In genomic region chr6:63928613-63929012, GRCh38 we compare ENCODE assay signal across 23 cellular contexts.
"Had no signal": no experiment of that assay in that cellular context is flagged by ENCODE, and none has a peak within 500 bp of the region (broad histone marks: within the 10 kb centered on the region; RNA-seq: fewer than 3 reads in every experiment).

No MANE protein-coding gene starts in this region.

- H3K36me3 Mint-ChIP-seq: memory B cell; mesothelial cell of epicardium; naive B cell; stimulated activated naive B cell treated with anti-CD40 and anti-IgM and Interleukin-4, amounts not matched to agents 10 μg/mL and 1 μg/mL and 100 μg/mL, for 72 hours had no signal

- H3K4me3 Mint-ChIP-seq: dendritic cell treated with granulocyte-macrophage colony-stimulating factor and Interleukin-4, amounts not matched to agents 40 ng/mL and 50 ng/mL, for 4 days; effector memory CD8-positive, alpha-beta T cell; memory B cell; mesothelial cell of epicardium; naive B cell; nephron; stimulated activated naive B cell treated with anti-CD40 and anti-IgM and Interleukin-4, amounts not matched to agents 10 μg/mL and 1 μg/mL and 100 μg/mL, for 72 hours; stimulated activated naive CD8-positive, alpha-beta T cell treated with anti-CD3 and anti-CD28 coated beads, Interleukin-15, Interleukin-2, amounts not matched to agents 100 ng/mL and 50 ng/mL, for 24 hours had no signal

- H3K27ac Mint-ChIP-seq: dendritic cell treated with granulocyte-macrophage colony-stimulating factor and Interleukin-4, amounts not matched to agents 40 ng/mL and 50 ng/mL, for 4 days; effector memory CD8-positive, alpha-beta T cell; memory B cell; mesothelial cell of epicardium; naive B cell; nephron; stimulated activated naive B cell treated with anti-CD40 and anti-IgM and Interleukin-4, amounts not matched to agents 10 μg/mL and 1 μg/mL and 100 μg/mL, for 72 hours; stimulated activated naive CD8-positive, alpha-beta T cell treated with anti-CD3 and anti-CD28 coated beads, Interleukin-15, Interleukin-2, amounts not matched to agents 100 ng/mL and 50 ng/mL, for 24 hours had no signal

- H3K9me3 ChIP-seq: colonic mucosa, gastrocnemius medialis, mucosa of descending colon, neutrophil, pancreas, right lobe of liver, thoracic aorta, transverse colon had no signal

- H3K27me3 ChIP-seq: colonic mucosa, gastrocnemius medialis, neutrophil, pancreas, right lobe of liver, transverse colon had no signal

- H3K4me3 ChIP-seq: colonic mucosa, gastrocnemius medialis, lung, mucosa of descending colon, pancreas, right lobe of liver, thoracic aorta, transverse colon had no signal

- H3K27ac ChIP-seq: colonic mucosa, epithelial cell of prostate, gastrocnemius medialis, neutrophil, pancreas, right lobe of liver, thoracic aorta, transverse colon had no signal

- H3K9me3 Mint-ChIP-seq: dendritic cell treated with granulocyte-macrophage colony-stimulating factor and Interleukin-4, amounts not matched to agents 40 ng/mL and 50 ng/mL, for 4 days; effector memory CD8-positive, alpha-beta T cell; memory B cell; mesothelial cell of epicardium; naive B cell; nephron; stimulated activated naive B cell treated with anti-CD40 and anti-IgM and Interleukin-4, amounts not matched to agents 10 μg/mL and 1 μg/mL and 100 μg/mL, for 72 hours; stimulated activated naive CD8-positive, alpha-beta T cell treated with anti-CD3 and anti-CD28 coated beads, Interleukin-15, Interleukin-2, amounts not matched to agents 100 ng/mL and 50 ng/mL, for 24 hours had no signal

- DNase-seq: colonic mucosa; effector memory CD8-positive, alpha-beta T cell; foreskin fibroblast; gastrocnemius medialis; head of caudate nucleus; mucosa of descending colon; naive B cell; pancreas; right lobe of liver; small intestine; stimulated activated CD4-positive, alpha-beta T cell treated with anti-CD3 and anti-CD28 coated beads, Interleukin-15, amount 100 ng/mL, for 24 hours; stimulated activated CD4-positive, alpha-beta T cell treated with anti-CD3 and anti-CD28 coated beads, Interleukin-2, amount 100 ng/mL, for 48 hours; stimulated activated naive B cell treated with anti-CD40 and anti-IgM and Interleukin-4, amounts not matched to agents 10 μg/mL and 1 μg/mL and 100 μg/mL, for 72 hours; transverse colon had no signal

- H3K36me3 ChIP-seq: colonic mucosa, gastrocnemius medialis, neutrophil, pancreas, right lobe of liver, thoracic aorta, transverse colon had no signal

- H3K4me1 Mint-ChIP-seq: memory B cell; mesothelial cell of epicardium; naive B cell; nephron; stimulated activated naive B cell treated with anti-CD40 and anti-IgM and Interleukin-4, amounts not matched to agents 10 μg/mL and 1 μg/mL and 100 μg/mL, for 72 hours had no signal

- H3K27me3 Mint-ChIP-seq: dendritic cell treated with granulocyte-macrophage colony-stimulating factor and Interleukin-4, amounts not matched to agents 40 ng/mL and 50 ng/mL, for 4 days; effector memory CD8-positive, alpha-beta T cell; naive B cell; stimulated activated naive B cell treated with anti-CD40 and anti-IgM and Interleukin-4, amounts not matched to agents 10 μg/mL and 1 μg/mL and 100 μg/mL, for 72 hours; stimulated activated naive CD8-positive, alpha-beta T cell treated with anti-CD3 and anti-CD28 coated beads, Interleukin-15, Interleukin-2, amounts not matched to agents 100 ng/mL and 50 ng/mL, for 24 hours had no signal

- H3K4me1 ChIP-seq: colonic mucosa, gastrocnemius medialis had no signal
